In genomic region chr6:167109661-167110060, GRCh38 we compare ENCODE assay signal across 37 cellular contexts. TPM values are rescaled to one million over a fixed set of nuclear protein-coding genes. Genes with fewer than 3 reads are reported as not detected.
"Had no signal": no experiment of that assay in that cellular context is flagged by ENCODE, and none has a peak within 500 bp of the region (broad histone marks: within the 10 kb centered on the region; RNA-seq: fewer than 3 reads in every experiment).

No MANE protein-coding gene starts in this region.

- H3K4me3 Mint-ChIP-seq: activated CD4-positive, alpha-beta T cell treated with anti-CD3 and anti-CD28 coated beads, Interleukin-2, amount 10 ng/mL, durations not matched to agents 24 days and 14 days; activated CD8-positive, alpha-beta T cell treated with anti-CD3 and anti-CD28 coated beads for 36 hours; activated naive CD4-positive, alpha-beta T cell treated with anti-CD3 and anti-CD28 coated beads, Interleukin-2, amount 50 U/mL, for 24 hours; T-cell had no signal

- H3K4me3 ChIP-seq: ascending aorta had no signal

- H3K4me1 ChIP-seq: ascending aorta had no signal

- ATAC-seq: activated CD8-positive, alpha-beta T cell treated with anti-CD3 and anti-CD28 coated beads for 36 hours; activated T-cell treated with anti-CD3 and anti-CD28 coated beads, Interleukin-2, amount 50 U/mL, for 72 hours; PC-3; Right ventricle myocardium inferior; SK-N-SH treated with all-trans-retinoic acid at 6 μM for 48 hours; T-cell had no signal

- H3K27me3 Mint-ChIP-seq: activated naive CD4-positive, alpha-beta T cell treated with anti-CD3 and anti-CD28 coated beads, Interleukin-2, amount 50 U/mL, for 24 hours had no signal

- H3K36me3 ChIP-seq: ascending aorta, WERI-Rb-1 had no signal

- H3K27ac Mint-ChIP-seq: activated CD4-positive, alpha-beta T cell treated with anti-CD3 and anti-CD28 coated beads, Interleukin-2, amount 10 ng/mL, durations not matched to agents 24 days and 14 days; activated CD8-positive, alpha-beta T cell treated with anti-CD3 and anti-CD28 coated beads for 36 hours; activated naive CD4-positive, alpha-beta T cell treated with anti-CD3 and anti-CD28 coated beads, Interleukin-2, amount 50 U/mL, for 24 hours; activated T-cell treated with anti-CD3 and anti-CD28 coated beads, Interleukin-2, amount 50 U/mL, for 72 hours; activated T-helper 2 cell treated with anti-CD3 and anti-CD28 coated beads, Interferon-gamma antibody, Interleukin-2, Interleukin-4, amounts not matched to agents 10 μg/mL and 5 μg/mL and 100 μg/mL, durations not matched to agents 14 hours and 24 hours and 36 hours had no signal

- DNase-seq: activated CD4-positive, alpha-beta T cell treated with anti-CD3 and anti-CD28 coated beads, Interleukin-2, amount 10 ng/mL, durations not matched to agents 24 days and 14 days; activated CD4-positive, alpha-beta T cell treated with anti-CD3 and anti-CD28 coated beads, Interleukin-2, amount 50 U/mL, for 4 hours; activated CD8-positive, alpha-beta T cell treated with anti-CD3 and anti-CD28 coated beads for 36 hours; activated gamma-delta T cell; activated naive CD4-positive, alpha-beta T cell treated with Interleukin-2 at 50 U/mL for 16 hours; activated T-cell treated with anti-CD3 and anti-CD28 coated beads, Interleukin-2, amount 50 U/mL, for 1 hour; activated T-cell treated with anti-CD3 and anti-CD28 coated beads, Interleukin-2, amount 50 U/mL, for 72 hours; amniotic stem cell; Karpas-422; KBM-7; NCI-H1048; NCI-H1105 treated with DMSO at 0.1 percent for 48 hours; NCI-H146; NCI-H187; NCI-H2029 treated with DMSO at 0.1 percent for 48 hours; NCI-H2107; NCI-H2171; NCI-H510A; NCI-H526; NCI-H748 treated with DMSO at 0.1 percent for 48 hours; NK-92 treated with Interleukin-12 subunit alpha and Interleukin-12 subunit beta, amount 100 ng/mL, for 24 hours; PC-3; SIG-M5; T-cell; T-helper 2 cell; T-helper 9 cell; WERI-Rb-1 had no signal

- H3K9me3 ChIP-seq: ascending aorta had no signal

- H3K9me3 Mint-ChIP-seq: activated CD4-positive, alpha-beta T cell treated with anti-CD3 and anti-CD28 coated beads, Interleukin-2, amount 10 ng/mL, durations not matched to agents 24 days and 14 days; activated CD8-positive, alpha-beta T cell treated with anti-CD3 and anti-CD28 coated beads for 36 hours; activated naive CD4-positive, alpha-beta T cell treated with anti-CD3 and anti-CD28 coated beads, Interleukin-2, amount 50 U/mL, for 24 hours; activated T-cell treated with anti-CD3 and anti-CD28 coated beads, Interleukin-2, amount 50 U/mL, for 72 hours; activated T-helper 2 cell treated with anti-CD3 and anti-CD28 coated beads, Interferon-gamma antibody, Interleukin-2, Interleukin-4, amounts not matched to agents 10 μg/mL and 5 μg/mL and 100 μg/mL, durations not matched to agents 14 hours and 24 hours and 36 hours; T-cell had no signal

- H3K36me3 Mint-ChIP-seq: activated naive CD4-positive, alpha-beta T cell treated with anti-CD3 and anti-CD28 coated beads, Interleukin-2, amount 50 U/mL, for 24 hours; T-cell had no signal

- H3K4me1 Mint-ChIP-seq: activated CD4-positive, alpha-beta T cell treated with anti-CD3 and anti-CD28 coated beads, Interleukin-2, amount 10 ng/mL, durations not matched to agents 24 days and 14 days had no signal

- H3K27me3 ChIP-seq: ascending aorta had no signal

- H3K27ac ChIP-seq: ascending aorta, RWPE1, WERI-Rb-1 had no signal

RNA-seq across cellular contexts. Expression of gene CCR6, which starts 13.2 kb away (rescaled TPM):
- total RNA-seq: activated CD4-positive, alpha-beta T cell treated with anti-CD3 and anti-CD28 coated beads, Interleukin-2, amount 10 ng/mL, durations not matched to agents 24 days and 14 days; activated T-helper 2 cell treated with anti-CD3 and anti-CD28 coated beads, Interferon-gamma antibody, Interleukin-2, Interleukin-4, amounts not matched to agents 10 μg/mL and 5 μg/mL and 100 μg/mL, durations not matched to agents 14 hours and 24 hours and 36 hours; ascending aorta; cardiac septum; MCF 10A; PC-3; Right ventricle myocardium inferior; SK-MEL-5 had no signal

RNA-seq across cellular contexts. Expression of gene GPR31, which starts 48.1 kb away (rescaled TPM):
- total RNA-seq: activated CD4-positive, alpha-beta T cell treated with anti-CD3 and anti-CD28 coated beads, Interleukin-2, amount 10 ng/mL, durations not matched to agents 24 days and 14 days; activated CD8-positive, alpha-beta memory T cell treated with anti-CD3 and anti-CD28 coated beads for 36 hours; activated CD8-positive, alpha-beta T cell treated with anti-CD3 and anti-CD28 coated beads for 36 hours; activated T-cell treated with anti-CD3 and anti-CD28 coated beads, Interleukin-2, amount 50 U/mL, for 72 hours; activated T-helper 2 cell treated with anti-CD3 and anti-CD28 coated beads, Interferon-gamma antibody, Interleukin-2, Interleukin-4, amounts not matched to agents 10 μg/mL and 5 μg/mL and 100 μg/mL, durations not matched to agents 14 hours and 24 hours and 36 hours; ascending aorta; cardiac septum; MCF 10A; PC-3; Right ventricle myocardium inferior; SK-MEL-5; T-cell had no signal
